8 cellular contexts compared by ENCODE assay signal in the genomic region with DNA sequence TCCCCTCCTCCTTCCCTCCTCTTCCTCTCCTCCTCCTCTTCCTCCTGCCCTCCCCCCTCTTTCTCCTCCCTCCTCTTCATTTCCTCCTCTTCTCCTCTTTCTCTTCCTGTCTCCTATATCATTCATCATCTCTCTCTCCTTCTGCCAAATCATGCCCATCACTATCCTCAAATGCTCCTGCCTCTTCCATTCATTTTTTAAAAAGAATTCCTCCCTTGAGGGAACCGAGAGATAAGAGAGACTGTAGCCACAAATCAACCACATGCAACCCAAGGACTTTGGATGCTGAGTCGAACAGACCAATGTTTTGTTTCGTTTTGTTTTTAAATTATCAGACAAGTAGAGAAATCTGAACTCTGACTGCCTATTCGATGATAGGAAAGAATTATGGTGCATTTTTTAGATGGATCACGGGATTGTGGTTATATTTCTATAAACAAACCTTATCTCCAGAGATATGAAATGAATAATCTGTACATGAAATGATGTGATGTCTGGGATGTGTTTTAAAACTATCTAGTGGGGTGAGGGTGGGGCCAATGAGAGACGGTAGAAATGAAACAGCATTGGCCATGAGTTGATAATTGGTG. TPM values are rescaled to one million over a fixed set of nuclear protein-coding genes. Genes with fewer than 3 reads are reported as not detected.
DNase-seq lines count a peak whose midpoint lies in the region; ATAC-seq lines count a peak whose summit lies in the region.

No MANE protein-coding gene starts in this region.

- H3K27me3 Mint-ChIP-seq in activated T-cell treated with anti-CD3 and anti-CD28 coated beads, Interleukin-2, amount 50 U/mL, for 4 hours (ENCODE audit: low read depth) = no peaks in the 10 kb centered on the region
- H3K27me3 Mint-ChIP-seq in effector memory CD8-positive, alpha-beta T cell = no peaks in the 10 kb centered on the region
- no peaks in the 10 kb centered on the region for H3K27me3 Mint-ChIP-seq in stimulated activated naive CD8-positive, alpha-beta T cell treated with anti-CD3 and anti-CD28 coated beads, Interleukin-15, amount 100 ng/mL, for 72 hours

- H3K4me3 Mint-ChIP-seq in activated T-cell treated with anti-CD3 and anti-CD28 coated beads, Interleukin-2, amount 50 U/mL, for 4 hours = peak overlapping the region; percentile 45
- peak overlapping the region; percentile 50 to 72 for H3K4me3 Mint-ChIP-seq in effector memory CD8-positive, alpha-beta T cell
- peak overlapping the region; percentile 46 to 64 for H3K4me3 Mint-ChIP-seq in stimulated activated naive CD8-positive, alpha-beta T cell treated with anti-CD3 and anti-CD28 coated beads, Interleukin-15, amount 100 ng/mL, for 72 hours

- H3K9me3 Mint-ChIP-seq in activated T-cell treated with anti-CD3 and anti-CD28 coated beads, Interleukin-2, amount 50 U/mL, for 4 hours = peaks cover 10% of the 10 kb centered on the region
- peaks cover 0 to 4% of the 10 kb centered on the region in 2 donors for H3K9me3 Mint-ChIP-seq in effector memory CD8-positive, alpha-beta T cell
- peaks cover 6 to 13% of the 10 kb centered on the region in 2 donors for H3K9me3 Mint-ChIP-seq in stimulated activated naive CD8-positive, alpha-beta T cell treated with anti-CD3 and anti-CD28 coated beads, Interleukin-15, amount 100 ng/mL, for 72 hours

- DNase-seq in activated T-cell treated with anti-CD3 and anti-CD28 coated beads, Interleukin-2, amount 50 U/mL, for 4 hours = no peak
- no peak for DNase-seq in activated T-cell treated with anti-CD3 and anti-CD28 coated beads, Interleukin-2, amount 50 U/mL, for 1 hour
- DNase-seq in SK-MEL-5 (ENCODE audit: low read depth, low spot score) = peak; percentile 43
- DNase-seq in effector memory CD8-positive, alpha-beta T cell = no peak
- DNase-seq in stimulated activated naive CD8-positive, alpha-beta T cell treated with anti-CD3 and anti-CD28 coated beads, Interleukin-15, amount 100 ng/mL, for 72 hours = no peak
- no peak for DNase-seq in NK-92 treated with Interleukin-12 subunit alpha and Interleukin-12 subunit beta, amount 100 ng/mL, for 24 hours (lab: John Stamatoyannopoulos, UW)
- DNase-seq in germinal center (ENCODE audit: low spot score) = no peak

- peaks cover 37% of the 10 kb centered on the region for H3K4me1 Mint-ChIP-seq in activated T-cell treated with anti-CD3 and anti-CD28 coated beads, Interleukin-2, amount 50 U/mL, for 4 hours (ENCODE audit: low read depth)
- H3K4me1 Mint-ChIP-seq in effector memory CD8-positive, alpha-beta T cell (ENCODE audit: low read depth in 2 of 2) = peaks cover 16 to 22% of the 10 kb centered on the region in 2 donors
- peaks cover 30% of the 10 kb centered on the region for H3K4me1 Mint-ChIP-seq in stimulated activated naive CD8-positive, alpha-beta T cell treated with anti-CD3 and anti-CD28 coated beads, Interleukin-15, amount 100 ng/mL, for 72 hours

- ATAC-seq in activated T-cell treated with anti-CD3 and anti-CD28 coated beads, Interleukin-2, amount 50 U/mL, for 4 hours = no peak
- no peak for ATAC-seq in effector memory CD8-positive, alpha-beta T cell (replicated peaks)
- no peak for ATAC-seq in stimulated activated naive CD8-positive, alpha-beta T cell treated with anti-CD3 and anti-CD28 coated beads, Interleukin-15, amount 100 ng/mL, for 72 hours
- ATAC-seq in GM21723 (IDR thresholded peaks at IDR 0.05; ENCODE audit: unreplicated experiment) = no peak

- H3K27ac Mint-ChIP-seq in effector memory CD8-positive, alpha-beta T cell = peak overlapping the region; percentile 74 to 78
- peak overlapping the region in 1 of 2 donors; percentile 69 for H3K27ac Mint-ChIP-seq in stimulated activated naive CD8-positive, alpha-beta T cell treated with anti-CD3 and anti-CD28 coated beads, Interleukin-15, amount 100 ng/mL, for 72 hours

- in situ Hi-C loops in SK-MEL-5 (cut with HindIII; ENCODE audit: low pct_unique_long_range_greater_than_20kb, low sequenced_read_pairs) = no loop called here

- no peaks in the 10 kb centered on the region for H3K36me3 Mint-ChIP-seq in activated T-cell treated with anti-CD3 and anti-CD28 coated beads, Interleukin-2, amount 50 U/mL, for 4 hours (ENCODE audit: insufficient read depth)
- peaks cover 6% of the 10 kb centered on the region for H3K36me3 Mint-ChIP-seq in effector memory CD8-positive, alpha-beta T cell (ENCODE audit: insufficient read depth)

RNA-seq across cellular contexts. Expression of a gene that starts 9.5 kb away (rescaled TPM):
- under 1 TPM; 0.11 to 0.22 (median 0.13) TPM for total RNA-seq in activated T-cell treated with anti-CD3 and anti-CD28 coated beads, Interleukin-2, amount 50 U/mL, for 4 hours
- not detected in 2 replicates for total RNA-seq in SK-MEL-5 (2014; rRNA removed; shearing (Covaris generic))
- polyA plus RNA-seq in SK-MEL-5 (2015; cell fraction: cytosol; rRNA removed) = 0.45 TPM in 1 of 2 replicates, not detected in the other
- not detected in 2 replicates for polyA plus RNA-seq in SK-MEL-5 (2015; cell fraction: nucleus; rRNA removed)

RNA-seq across cellular contexts. Expression of a gene that starts 26.5 kb away (rescaled TPM):
- total RNA-seq in activated T-cell treated with anti-CD3 and anti-CD28 coated beads, Interleukin-2, amount 50 U/mL, for 4 hours = 10 to 100 TPM; 11.8 to 16.3 (median 11.9) TPM
- total RNA-seq in SK-MEL-5 (2014; rRNA removed; shearing (Covaris generic)) = 2.2 and 3.8 TPM in 2 replicates
- 17.6 and 24.6 TPM in 2 replicates for polyA plus RNA-seq in SK-MEL-5 (2015; cell fraction: cytosol; rRNA removed)
- 10.9 and 16.5 TPM in 2 replicates for polyA plus RNA-seq in SK-MEL-5 (2015; cell fraction: nucleus; rRNA removed)
